ENCODE assay signal across 30 cellular contexts in the genomic region with DNA sequence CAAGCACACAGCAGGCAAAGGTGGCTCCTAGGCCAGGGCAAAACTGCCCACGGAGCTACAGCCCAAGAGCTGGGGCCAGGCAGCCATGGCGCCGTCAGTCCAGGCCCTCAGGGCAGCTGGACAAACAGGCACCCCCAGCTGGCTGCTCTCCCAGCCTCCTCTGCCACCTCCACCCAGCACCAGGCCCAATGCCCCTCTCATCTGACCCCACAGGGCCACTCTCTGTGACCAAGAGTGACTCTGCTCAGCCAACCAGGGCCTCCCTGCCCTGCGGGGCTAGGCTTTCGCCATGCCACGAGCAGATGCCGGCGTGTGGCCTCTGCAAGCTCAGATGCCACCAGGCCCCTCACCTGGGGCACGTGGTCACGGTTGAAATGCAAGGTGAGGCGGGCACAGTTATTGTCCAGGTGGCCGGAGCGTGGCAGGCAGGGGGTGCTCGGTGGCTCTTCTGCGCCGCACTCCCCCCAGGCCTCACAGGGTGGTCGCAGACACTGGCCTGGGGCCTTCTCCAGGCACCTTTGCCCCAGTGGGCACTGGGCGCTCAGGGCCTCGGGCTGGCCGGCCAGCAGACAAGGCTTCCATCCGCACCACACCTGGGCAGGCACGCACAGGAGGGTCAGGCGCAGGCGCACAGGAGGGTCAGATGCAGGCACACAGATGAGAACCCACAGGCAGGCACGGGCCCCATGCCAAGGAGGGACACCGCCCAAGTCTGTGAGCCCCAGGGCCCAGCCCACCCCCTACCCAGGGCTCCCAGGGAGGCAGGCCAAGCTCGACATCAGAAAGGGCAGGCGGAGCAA. TPM values are rescaled to one million over a fixed set of nuclear protein-coding genes. Genes with fewer than 3 reads are reported as not detected.
A peak's percentile ranks its signal among the peaks of the same experiment; 100 is the strongest.
DNase-seq lines count a peak whose midpoint lies in the region; ATAC-seq and TF ChIP-seq lines count a peak whose summit lies in the region.
"Had no signal": no experiment of that assay in that cellular context is flagged by ENCODE, and none has a peak within 500 bp of the region (broad histone marks: within the 10 kb centered on the region; RNA-seq: fewer than 3 reads in every experiment).

No MANE protein-coding gene starts in this region.

- H3K27ac ChIP-seq in heart right ventricle (no peak overlapping the region), psoas muscle (no peak overlapping the region)
- H3K27ac ChIP-seq: brain microvascular endothelial cell, C4-2B, hepatocyte, HL-60, KMS-11, neural progenitor cell had no signal

- no peak overlapping the region for H3K4me3 ChIP-seq in heart right ventricle
- H3K4me3 ChIP-seq in psoas muscle = no peak overlapping the region
- H3K4me3 ChIP-seq: HAP-1, hepatocyte, MG63, neural progenitor cell had no signal

- H3K27me3 ChIP-seq in heart right ventricle (no peaks in the 10 kb centered on the region), psoas muscle (ENCODE audit: insufficient read depth in 3 of 3, low read length in 2 of 3) (no peaks in the 10 kb centered on the region)
- H3K27me3 ChIP-seq: brain microvascular endothelial cell, hepatocyte, MG63, neural progenitor cell had no signal

- H3K4me1 Mint-ChIP-seq in T-helper 17 cell = no peaks in the 10 kb centered on the region
- H3K4me1 Mint-ChIP-seq: activated CD8-positive, alpha-beta memory T cell treated with anti-CD3 and anti-CD28 coated beads, Interleukin-2, amount 10 ng/mL, durations not matched to agents 7 days and 5 days; neural progenitor cell; stimulated activated memory B cell treated with anti-CD40 and anti-IgM and Interleukin-4, amounts not matched to agents 10 μg/mL and 1 μg/mL and 100 μg/mL, for 72 hours had no signal

- in situ Hi-C loops in GM13977 (cut with MboI; ENCODE audit: low pct_unique_long_range_greater_than_20kb, low sequenced_read_pairs, unreplicated experiment) = no loop called here

- WGBS in heart right ventricle, 2 donors = 92 to 95% methylated on average over 28 of the region's 28 CpGs
- WGBS in psoas muscle, 3 donors = 93 to 94% (median 93%) methylated on average over 25 to 28 of the region's 28 CpGs

- no peaks in the 10 kb centered on the region for H3K36me3 Mint-ChIP-seq in T-helper 17 cell (ENCODE audit: low read depth)
- H3K36me3 Mint-ChIP-seq: activated CD8-positive, alpha-beta memory T cell treated with anti-CD3 and anti-CD28 coated beads, Interleukin-2, amount 10 ng/mL, durations not matched to agents 7 days and 5 days; stimulated activated memory B cell treated with anti-CD40 and anti-IgM and Interleukin-4, amounts not matched to agents 10 μg/mL and 1 μg/mL and 100 μg/mL, for 72 hours; type B pancreatic cell had no signal

- intact Hi-C loops in left cardiac atrium (cut with DNase I) (no loop called here), heart right ventricle (cut with DNase I) (no loop called here), psoas muscle (cut with DNase I) (no loop called here)

- DNase-seq in left cardiac atrium (peak; percentile 19), heart right ventricle (no peak), GM13977 (ENCODE audit: low spot score) (peak; percentile 25), islet precursor cell (peak; percentile 51), psoas muscle (peak; percentile 13 to 40), T-helper 17 cell (no peak), NCI-H446 (lab: John Stamatoyannopoulos, UW) (no peak)
- DNase-seq: activated CD4-positive, alpha-beta T cell treated with anti-CD3 and anti-CD28 coated beads, Interleukin-2, amount 50 U/mL, for 4 hours; activated CD4-positive, CD25-positive, alpha-beta regulatory T cell; activated CD8-positive, alpha-beta memory T cell treated with anti-CD3 and anti-CD28 coated beads, Interleukin-2, amount 10 ng/mL, durations not matched to agents 7 days and 5 days; activated naive CD4-positive, alpha-beta T cell treated with anti-CD3 and anti-CD28 coated beads for 36 hours; activated T-cell treated with anti-CD3 and anti-CD28 coated beads, Interleukin-2, amount 50 U/mL, for 72 hours; amygdala; brain microvascular endothelial cell; MG63; NCI-H1105 treated with DMSO at 0.1 percent for 48 hours; NCI-H2029 treated with DMSO at 0.1 percent for 48 hours; NCI-H2227 treated with DMSO at 0.1 percent for 48 hours; NCI-H526 treated with DMSO at 0.1 percent for 48 hours; substantia nigra had no signal

- TF ChIP-seq CTCF in heart right ventricle (IDR thresholded peaks at IDR 0.05) = no peak
- TF ChIP-seq CTCF in GM13977 (IDR thresholded peaks at IDR 0.05; ENCODE audit: extremely low read depth, insufficient read depth, missing control alignments) = no peak
- TF ChIP-seq CTCF in psoas muscle (IDR thresholded peaks at IDR 0.05) = no peak

- H3K4me3 Mint-ChIP-seq in T-helper 17 cell = no peak overlapping the region
- H3K4me3 Mint-ChIP-seq: activated CD8-positive, alpha-beta memory T cell treated with anti-CD3 and anti-CD28 coated beads, Interleukin-2, amount 10 ng/mL, durations not matched to agents 7 days and 5 days; activated naive CD4-positive, alpha-beta T cell treated with anti-CD3 and anti-CD28 coated beads for 36 hours; activated T-cell treated with anti-CD3 and anti-CD28 coated beads, Interleukin-2, amount 50 U/mL, for 72 hours; neural progenitor cell; stimulated activated memory B cell treated with anti-CD40 and anti-IgM and Interleukin-4, amounts not matched to agents 10 μg/mL and 1 μg/mL and 100 μg/mL, for 72 hours; type B pancreatic cell had no signal

- H3K36me3 ChIP-seq in heart right ventricle (peaks cover 0 to 87% (median 17%) of the 10 kb centered on the region in 9 donors), psoas muscle (ENCODE audit: insufficient read depth in 1 of 2, low read depth in 1 of 2) (peaks cover 0 to 87% of the 10 kb centered on the region in 2 donors)
- H3K36me3 ChIP-seq: brain microvascular endothelial cell, MG63, neural progenitor cell had no signal

- ATAC-seq in left cardiac atrium (no peak), heart right ventricle (no peak), psoas muscle (no peak), T-helper 17 cell (no peak), HG02678 (IDR thresholded peaks at IDR 0.05; ENCODE audit: unreplicated experiment) (no peak)
- ATAC-seq: activated CD8-positive, alpha-beta memory T cell treated with anti-CD3 and anti-CD28 coated beads, Interleukin-2, amount 10 ng/mL, durations not matched to agents 7 days and 5 days; activated T-cell treated with anti-CD3 and anti-CD28 coated beads, Interleukin-2, amount 50 U/mL, for 72 hours had no signal

- no peaks in the 10 kb centered on the region for H3K4me1 ChIP-seq in heart right ventricle
- H3K4me1 ChIP-seq in psoas muscle = no peaks in the 10 kb centered on the region
- H3K4me1 ChIP-seq: HAP-1, neural progenitor cell had no signal

- H3K9me3 ChIP-seq in heart right ventricle = peaks cover 0 to 7% (median under 1%) of the 10 kb centered on the region in 11 donors
- H3K9me3 ChIP-seq in psoas muscle = peaks cover under 1% of the 10 kb centered on the region
- no peaks in the 10 kb centered on the region for H3K9me3 ChIP-seq in T-helper 17 cell (ENCODE audit: control insufficient read depth, low read length, poor library complexity, severe bottlenecking)
- H3K9me3 ChIP-seq: HAP-1, MG63 had no signal

- no peak overlapping the region for H3K27ac Mint-ChIP-seq in T-helper 17 cell
- H3K27ac Mint-ChIP-seq: activated CD8-positive, alpha-beta memory T cell treated with anti-CD3 and anti-CD28 coated beads, Interleukin-2, amount 10 ng/mL, durations not matched to agents 7 days and 5 days; activated naive CD4-positive, alpha-beta T cell treated with anti-CD3 and anti-CD28 coated beads for 36 hours; activated T-cell treated with anti-CD3 and anti-CD28 coated beads, Interleukin-2, amount 50 U/mL, for 72 hours; neural progenitor cell; progenitor cell of endocrine pancreas; stimulated activated memory B cell treated with anti-CD40 and anti-IgM and Interleukin-4, amounts not matched to agents 10 μg/mL and 1 μg/mL and 100 μg/mL, for 72 hours; type B pancreatic cell had no signal

- no peaks in the 10 kb centered on the region for H3K27me3 Mint-ChIP-seq in T-helper 17 cell
- H3K27me3 Mint-ChIP-seq: activated CD8-positive, alpha-beta memory T cell treated with anti-CD3 and anti-CD28 coated beads, Interleukin-2, amount 10 ng/mL, durations not matched to agents 7 days and 5 days; progenitor cell of endocrine pancreas; type B pancreatic cell had no signal

RNA-seq across cellular contexts. Expression of a gene that starts 23.0 kb away (rescaled TPM):
- total RNA-seq in left cardiac atrium (10 to 100 TPM; 22.4 to 25.5 TPM), heart right ventricle (10 to 100 TPM; 18.5 to 42.4 (median 26.3) TPM), psoas muscle (10 to 100 TPM; 18.4 to 34.0 (median 28.2) TPM), T-helper 17 cell (1 to 10 TPM in 1 of 2 donors, under 1 TPM in 1; 0.55 to 1.2 TPM)
- polyA plus RNA-seq in heart right ventricle (10 to 100 TPM; 23.7 to 45.5 TPM), psoas muscle (10 to 100 TPM; 10.6 to 25.9 (median 10.6) TPM)

RNA-seq across cellular contexts. Expression of a gene that starts 35.5 kb away (rescaled TPM):
- total RNA-seq in left cardiac atrium = 10 to 100 TPM; 25.9 to 29.1 TPM
- 10 to 100 TPM; 18.9 to 33.9 (median 29.6) TPM for total RNA-seq in heart right ventricle
- polyA plus RNA-seq in heart right ventricle = 10 to 100 TPM; 15.1 to 31.1 TPM
- total RNA-seq in psoas muscle = 10 to 100 TPM; 23.3 to 44.5 (median 24.6) TPM
- 10 to 100 TPM; 14.7 to 45.4 (median 22.3) TPM for polyA plus RNA-seq in psoas muscle
- 10 to 100 TPM; 10.8 to 15.4 TPM for total RNA-seq in T-helper 17 cell

Comparison
In these comparisons a context has a peak if more than half of its experiments do, and no peak if none do; other contexts are left out.
1. DNase-seq: peak in left cardiac atrium (single experiment), GM13977 (single experiment), islet precursor cell (single experiment) and psoas muscle (2 of 2); none in heart right ventricle (0 of 2), T-helper 17 cell (0 of 3) and NCI-H446 (0 of 2).
2. RNA of a gene that starts 23.0 kb away (total RNA-seq): 18.4 to 34.0 TPM in psoas muscle, 18.5 to 42.4 TPM in heart right ventricle and 22.4 to 25.5 TPM in left cardiac atrium; 0.55 to 1.2 TPM in T-helper 17 cell; every median in the first group is over 4 times any median in the second.